1 cellular context compared by ENCODE assay signal in genomic region chr17:27514595-27515413, GRCh38.
TF ChIP-seq lines count a peak whose summit lies in the region.

No MANE protein-coding gene starts in this region.

TF ChIP-seq in WTC11, 78 proteins besides CTCF, POLR2A, EP300 and RAD21 (continued from another document):
- no peak for TF ChIP-seq ZNF425 (CRISPR knock-in tag; conservative IDR thresholded peaks at IDR 0.05)
- no peak for TF ChIP-seq AFF4 (CRISPR knock-in tag; IDR thresholded peaks at IDR 0.05; ENCODE audit: borderline replicate concordance)
- no peak for TF ChIP-seq MXD4 (CRISPR knock-in tag; IDR thresholded peaks at IDR 0.05; ENCODE audit: borderline replicate concordance)
- no peak for TF ChIP-seq ZNF671 (CRISPR knock-in tag; IDR thresholded peaks at IDR 0.05)
TF ChIP-seq in WTC11: peak in this region for 0.
